1 cellular context compared by ENCODE assay signal in the genomic region with DNA sequence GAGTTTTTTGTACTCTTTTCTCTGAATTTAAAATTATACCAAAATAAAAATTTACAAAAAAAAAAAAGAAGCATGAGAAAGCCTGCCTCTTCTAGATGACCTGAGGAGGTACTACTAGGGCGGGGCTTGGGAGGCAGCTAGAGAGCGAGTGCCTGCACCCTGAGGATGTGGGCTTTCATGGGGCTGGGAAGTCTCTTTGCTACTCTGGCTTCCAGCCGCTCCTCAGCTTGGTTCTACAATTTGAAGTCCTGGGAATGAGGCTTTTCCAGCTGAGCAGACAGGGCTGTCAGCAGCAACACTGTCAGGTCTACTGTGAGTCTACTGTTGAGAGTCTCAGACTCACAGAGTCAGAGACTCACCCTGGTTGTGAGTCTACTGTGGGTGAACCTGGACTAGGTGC.
TF ChIP-seq lines count a peak whose summit lies in the region.

No MANE protein-coding gene starts in this region.

TF ChIP-seq in GM23338, 12 proteins besides CTCF, POLR2A, EP300 and RAD21:
- TF ChIP-seq EZH2phosphoT487 (IDR thresholded peaks at IDR 0.05; ENCODE audit: unreplicated experiment) (no peak), ETS1 (IDR thresholded peaks at IDR 0.05) (no peak), CREB1 (CRISPR knock-in tag; IDR thresholded peaks at IDR 0.05; ENCODE audit: low read depth) (no peak), EZH2 (IDR thresholded peaks at IDR 0.05; ENCODE audit: low read depth, unreplicated experiment) (no peak), JUNB (IDR thresholded peaks at IDR 0.05; ENCODE audit: unreplicated experiment) (no peak), NANOG (IDR thresholded peaks at IDR 0.05; ENCODE audit: borderline replicate concordance) (no peak), ZNF331 (CRISPR knock-in tag; IDR thresholded peaks at IDR 0.05; ENCODE audit: low read depth) (no peak), POLR2AphosphoS5 (IDR thresholded peaks at IDR 0.05; ENCODE audit: low read depth) (no peak), ZNF114 (CRISPR knock-in tag; IDR thresholded peaks at IDR 0.05) (no peak), STAT1 (IDR thresholded peaks at IDR 0.05; ENCODE audit: unreplicated experiment) (no peak)
- TF ChIP-seq, protein P1, sequence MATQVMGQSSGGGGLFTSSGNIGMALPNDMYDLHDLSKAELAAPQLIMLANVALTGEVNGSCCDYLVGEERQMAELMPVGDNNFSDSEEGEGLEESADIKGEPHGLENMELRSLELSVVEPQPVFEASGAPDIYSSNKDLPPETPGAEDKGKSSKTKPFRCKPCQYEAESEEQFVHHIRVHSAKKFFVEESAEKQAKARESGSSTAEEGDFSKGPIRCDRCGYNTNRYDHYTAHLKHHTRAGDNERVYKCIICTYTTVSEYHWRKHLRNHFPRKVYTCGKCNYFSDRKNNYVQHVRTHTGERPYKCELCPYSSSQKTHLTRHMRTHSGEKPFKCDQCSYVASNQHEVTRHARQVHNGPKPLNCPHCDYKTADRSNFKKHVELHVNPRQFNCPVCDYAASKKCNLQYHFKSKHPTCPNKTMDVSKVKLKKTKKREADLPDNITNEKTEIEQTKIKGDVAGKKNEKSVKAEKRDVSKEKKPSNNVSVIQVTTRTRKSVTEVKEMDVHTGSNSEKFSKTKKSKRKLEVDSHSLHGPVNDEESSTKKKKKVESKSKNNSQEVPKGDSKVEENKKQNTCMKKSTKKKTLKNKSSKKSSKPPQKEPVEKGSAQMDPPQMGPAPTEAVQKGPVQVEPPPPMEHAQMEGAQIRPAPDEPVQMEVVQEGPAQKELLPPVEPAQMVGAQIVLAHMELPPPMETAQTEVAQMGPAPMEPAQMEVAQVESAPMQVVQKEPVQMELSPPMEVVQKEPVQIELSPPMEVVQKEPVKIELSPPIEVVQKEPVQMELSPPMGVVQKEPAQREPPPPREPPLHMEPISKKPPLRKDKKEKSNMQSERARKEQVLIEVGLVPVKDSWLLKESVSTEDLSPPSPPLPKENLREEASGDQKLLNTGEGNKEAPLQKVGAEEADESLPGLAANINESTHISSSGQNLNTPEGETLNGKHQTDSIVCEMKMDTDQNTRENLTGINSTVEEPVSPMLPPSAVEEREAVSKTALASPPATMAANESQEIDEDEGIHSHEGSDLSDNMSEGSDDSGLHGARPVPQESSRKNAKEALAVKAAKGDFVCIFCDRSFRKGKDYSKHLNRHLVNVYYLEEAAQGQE (IDR thresholded peaks at IDR 0.05; ENCODE audit: unreplicated experiment), result no peak
